Comparison of ENCODE assay signal across 13 cellular contexts in the genomic region with DNA sequence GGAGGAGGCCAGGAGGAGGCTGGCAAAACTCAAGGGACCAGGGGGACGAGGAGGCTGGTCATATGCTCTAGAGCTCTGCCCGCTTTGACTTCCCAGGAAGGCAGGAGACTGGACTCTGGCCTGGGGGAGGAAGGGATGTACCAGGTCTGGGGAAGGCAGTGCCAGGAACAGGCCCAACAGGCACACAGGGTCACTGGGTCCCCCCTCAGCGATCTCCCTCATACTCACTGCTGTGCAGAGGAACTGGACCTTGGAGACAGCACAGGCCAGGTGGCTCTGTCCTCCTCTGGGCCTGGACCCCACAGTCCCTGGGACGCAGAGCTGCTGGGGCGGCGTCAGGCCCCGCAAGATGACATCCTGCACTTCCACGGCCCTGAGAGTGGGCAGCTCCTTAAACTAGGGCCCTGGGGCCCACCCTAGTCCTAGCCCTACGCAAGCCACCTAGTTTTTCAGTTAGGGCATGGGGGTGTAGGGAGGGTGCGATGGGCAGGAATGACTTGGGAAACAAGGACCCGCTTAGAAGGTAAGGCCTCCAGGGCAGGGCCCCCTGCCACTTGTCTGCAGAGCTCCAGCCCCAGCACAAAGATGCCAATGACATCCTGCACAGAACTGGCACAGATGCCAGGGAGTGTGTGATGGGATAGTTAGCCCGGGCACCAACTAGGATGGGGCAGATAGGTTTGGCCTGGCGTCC. TPM values are rescaled to one million over a fixed set of nuclear protein-coding genes. Genes with fewer than 3 reads are reported as not detected.
"Had no signal": no experiment of that assay in that cellular context is flagged by ENCODE, and none has a peak within 500 bp of the region (broad histone marks: within the 10 kb centered on the region; RNA-seq: fewer than 3 reads in every experiment).

No MANE protein-coding gene starts in this region.

- H3K9me3 ChIP-seq: ovary had no signal

- ATAC-seq: activated CD8-positive, alpha-beta memory T cell treated with anti-CD3 and anti-CD28 coated beads, Interleukin-2, amount 10 ng/mL, durations not matched to agents 7 days and 5 days; esophagus mucosa; left colon had no signal

- H3K4me3 ChIP-seq: ovary, SJCRH30 had no signal

- H3K27me3 ChIP-seq: brain microvascular endothelial cell, ovary, SJCRH30 had no signal

- H3K4me1 ChIP-seq: SJCRH30 had no signal

- DNase-seq: activated CD4-positive, alpha-beta T cell treated with anti-CD3 and anti-CD28 coated beads for 1 hour; activated CD4-positive, alpha-beta T cell treated with anti-CD3 and anti-CD28 coated beads, Interleukin-2, amount 50 U/mL, for 48 hours; activated CD8-positive, alpha-beta memory T cell treated with anti-CD3 and anti-CD28 coated beads, Interleukin-2, amount 10 ng/mL, durations not matched to agents 7 days and 5 days; activated naive CD4-positive, alpha-beta T cell treated with anti-CD3 and anti-CD28 coated beads, Interleukin-2, amount 10 ng/mL, durations not matched to agents 7 days and 5 days; brain microvascular endothelial cell; cerebellar nuclear complex; dermis blood vessel endothelial cell; immature natural killer cell; SJCRH30; trophoblast cell had no signal

- H3K27ac ChIP-seq: brain microvascular endothelial cell, ovary, SJCRH30 had no signal

- H3K36me3 ChIP-seq: brain microvascular endothelial cell, ovary, SJCRH30 had no signal

RNA-seq across cellular contexts. Expression of gene HTRA3, which starts 59.5 kb away (rescaled TPM):
- total RNA-seq: activated CD8-positive, alpha-beta memory T cell treated with anti-CD3 and anti-CD28 coated beads, Interleukin-2, amount 10 ng/mL, durations not matched to agents 7 days and 5 days had no signal
